In the genomic region with DNA sequence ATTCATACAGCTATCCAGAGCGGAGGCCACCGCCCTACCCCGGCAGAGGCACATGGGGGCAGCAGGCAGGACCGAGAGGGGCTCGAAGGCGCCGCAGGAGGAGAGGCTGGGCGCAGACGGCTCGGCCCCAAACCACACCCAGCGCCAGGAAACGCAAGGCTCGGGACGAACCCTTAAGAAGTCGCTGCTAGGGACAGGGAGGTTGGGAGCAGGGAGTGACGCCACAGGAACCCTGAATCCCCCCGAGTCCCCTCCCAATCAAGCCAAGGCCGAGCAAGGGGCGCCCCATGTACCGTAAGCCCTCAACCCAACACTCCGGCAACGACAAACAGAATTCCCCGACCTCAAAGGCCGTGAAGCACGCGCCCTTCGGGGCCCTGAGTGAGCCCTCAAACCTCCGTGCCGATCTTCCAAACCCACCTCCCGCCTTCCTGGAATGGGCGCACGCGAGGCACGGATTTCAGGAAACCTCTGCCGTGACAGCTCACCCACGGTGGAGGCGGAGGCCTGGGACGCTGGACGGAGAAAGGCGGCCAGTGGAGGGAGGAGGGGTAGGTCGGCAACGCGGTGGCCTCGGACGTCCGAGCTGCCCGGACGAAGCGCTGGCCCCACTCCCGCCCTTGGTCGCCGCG, we compare ENCODE assay signal across 2 cellular contexts.
TF ChIP-seq lines count a peak whose summit lies in the region.

No MANE protein-coding gene starts in this region.

TF ChIP-seq in K562, 482 proteins besides CTCF, POLR2A, EP300 and RAD21 (continues in another document):
- TF ChIP-seq, protein P1, sequence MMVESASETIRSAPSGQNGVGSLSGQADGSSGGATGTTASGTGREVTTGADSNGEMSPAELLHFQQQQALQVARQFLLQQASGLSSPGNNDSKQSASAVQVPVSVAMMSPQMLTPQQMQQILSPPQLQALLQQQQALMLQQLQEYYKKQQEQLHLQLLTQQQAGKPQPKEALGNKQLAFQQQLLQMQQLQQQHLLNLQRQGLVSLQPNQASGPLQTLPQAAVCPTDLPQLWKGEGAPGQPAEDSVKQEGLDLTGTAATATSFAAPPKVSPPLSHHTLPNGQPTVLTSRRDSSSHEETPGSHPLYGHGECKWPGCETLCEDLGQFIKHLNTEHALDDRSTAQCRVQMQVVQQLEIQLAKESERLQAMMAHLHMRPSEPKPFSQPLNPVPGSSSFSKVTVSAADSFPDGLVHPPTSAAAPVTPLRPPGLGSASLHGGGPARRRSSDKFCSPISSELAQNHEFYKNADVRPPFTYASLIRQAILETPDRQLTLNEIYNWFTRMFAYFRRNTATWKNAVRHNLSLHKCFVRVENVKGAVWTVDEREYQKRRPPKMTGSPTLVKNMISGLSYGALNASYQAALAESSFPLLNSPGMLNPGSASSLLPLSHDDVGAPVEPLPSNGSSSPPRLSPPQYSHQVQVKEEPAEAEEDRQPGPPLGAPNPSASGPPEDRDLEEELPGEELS (CRISPR knock-in tag; IDR thresholded peaks at IDR 0.05; ENCODE audit: borderline replicate concordance), result no peak; the same call in 1 of the 2 replicates
- no peak for TF ChIP-seq PCBP2 (IDR thresholded peaks at IDR 0.05; ENCODE audit: low read depth, low read length, poor library complexity, severe bottlenecking)
- TF ChIP-seq HDAC6 (IDR thresholded peaks at IDR 0.05; ENCODE audit: low read depth, low read length), result no peak; the same call in 1 of the 2 replicates
- TF ChIP-seq SMAD3 (CRISPR knock-in tag; conservative IDR thresholded peaks at IDR 0.05), result no peak
- TF ChIP-seq SRSF7 (optimal IDR thresholded peaks at IDR 0.05; ENCODE audit: low read depth, low read length), result no peak
- TF ChIP-seq, protein P2, sequence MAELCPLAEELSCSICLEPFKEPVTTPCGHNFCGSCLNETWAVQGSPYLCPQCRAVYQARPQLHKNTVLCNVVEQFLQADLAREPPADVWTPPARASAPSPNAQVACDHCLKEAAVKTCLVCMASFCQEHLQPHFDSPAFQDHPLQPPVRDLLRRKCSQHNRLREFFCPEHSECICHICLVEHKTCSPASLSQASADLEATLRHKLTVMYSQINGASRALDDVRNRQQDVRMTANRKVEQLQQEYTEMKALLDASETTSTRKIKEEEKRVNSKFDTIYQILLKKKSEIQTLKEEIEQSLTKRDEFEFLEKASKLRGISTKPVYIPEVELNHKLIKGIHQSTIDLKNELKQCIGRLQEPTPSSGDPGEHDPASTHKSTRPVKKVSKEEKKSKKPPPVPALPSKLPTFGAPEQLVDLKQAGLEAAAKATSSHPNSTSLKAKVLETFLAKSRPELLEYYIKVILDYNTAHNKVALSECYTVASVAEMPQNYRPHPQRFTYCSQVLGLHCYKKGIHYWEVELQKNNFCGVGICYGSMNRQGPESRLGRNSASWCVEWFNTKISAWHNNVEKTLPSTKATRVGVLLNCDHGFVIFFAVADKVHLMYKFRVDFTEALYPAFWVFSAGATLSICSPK (IDR thresholded peaks at IDR 0.05; ENCODE audit: borderline replicate concordance), result no peak
- no peak for TF ChIP-seq BMI1 (IDR thresholded peaks at IDR 0.05; ENCODE audit: low read length)
- TF ChIP-seq ZC3H8 (IDR thresholded peaks at IDR 0.05), result no peak
- TF ChIP-seq, protein P3, sequence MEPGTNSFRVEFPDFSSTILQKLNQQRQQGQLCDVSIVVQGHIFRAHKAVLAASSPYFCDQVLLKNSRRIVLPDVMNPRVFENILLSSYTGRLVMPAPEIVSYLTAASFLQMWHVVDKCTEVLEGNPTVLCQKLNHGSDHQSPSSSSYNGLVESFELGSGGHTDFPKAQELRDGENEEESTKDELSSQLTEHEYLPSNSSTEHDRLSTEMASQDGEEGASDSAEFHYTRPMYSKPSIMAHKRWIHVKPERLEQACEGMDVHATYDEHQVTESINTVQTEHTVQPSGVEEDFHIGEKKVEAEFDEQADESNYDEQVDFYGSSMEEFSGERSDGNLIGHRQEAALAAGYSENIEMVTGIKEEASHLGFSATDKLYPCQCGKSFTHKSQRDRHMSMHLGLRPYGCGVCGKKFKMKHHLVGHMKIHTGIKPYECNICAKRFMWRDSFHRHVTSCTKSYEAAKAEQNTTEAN (CRISPR knock-in tag; IDR thresholded peaks at IDR 0.05), result no peak
- no peak for TF ChIP-seq NFYB (IDR thresholded peaks at IDR 0.05; ENCODE audit: extremely low read depth, insufficient read length)
- TF ChIP-seq, protein P4, sequence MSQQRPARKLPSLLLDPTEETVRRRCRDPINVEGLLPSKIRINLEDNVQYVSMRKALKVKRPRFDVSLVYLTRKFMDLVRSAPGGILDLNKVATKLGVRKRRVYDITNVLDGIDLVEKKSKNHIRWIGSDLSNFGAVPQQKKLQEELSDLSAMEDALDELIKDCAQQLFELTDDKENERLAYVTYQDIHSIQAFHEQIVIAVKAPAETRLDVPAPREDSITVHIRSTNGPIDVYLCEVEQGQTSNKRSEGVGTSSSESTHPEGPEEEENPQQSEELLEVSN (IDR thresholded peaks at IDR 0.05; ENCODE audit: borderline replicate concordance in 1 of 2, extremely low read depth in 1 of 2, insufficient read depth in 1 of 2, insufficient read length in 1 of 2, low read depth in 1 of 2, low read length in 1 of 2, poor library complexity in 1 of 2, severe bottlenecking in 1 of 2), result peak; percentile 74 to 84
- TF ChIP-seq TBP (optimal IDR thresholded peaks at IDR 0.05; ENCODE audit: low read depth, low read length), result peak; percentile 35
- TF ChIP-seq TRIM24 (IDR thresholded peaks at IDR 0.05), result 0 out of 4 replicates have a peak, but pooled peaks of 1 of the 2 experiments have one; percentile 7
- TF ChIP-seq ZNF561 (CRISPR knock-in tag; conservative IDR thresholded peaks at IDR 0.05), result no peak
- no peak for TF ChIP-seq EZH2 (IDR thresholded peaks at IDR 0.05; ENCODE audit: borderline replicate concordance, low read depth, low read length)
- 0 out of 2 replicates have a peak, but pooled peaks have one; percentile 16 for TF ChIP-seq ZNF263 (CRISPR knock-in tag; IDR thresholded peaks at IDR 0.05; ENCODE audit: borderline replicate concordance)
- TF ChIP-seq ERF (CRISPR knock-in tag; IDR thresholded peaks at IDR 0.05), result no peak; the same call in 1 of the 2 replicates
- no peak for TF ChIP-seq KLF13 (tag; IDR thresholded peaks at IDR 0.05; ENCODE audit: borderline replicate concordance, low read depth)
- TF ChIP-seq PYGO2 (tag; IDR thresholded peaks at IDR 0.05), result no peak
- TF ChIP-seq RBBP5 (IDR thresholded peaks at IDR 0.05; ENCODE audit: borderline replicate concordance, insufficient read depth, low read length, poor library complexity, severe bottlenecking), result peak; percentile 90
- no peak for TF ChIP-seq CBX2 (IDR thresholded peaks at IDR 0.05; ENCODE audit: insufficient read depth, low read length, poor library complexity, severe bottlenecking)
- no peak for TF ChIP-seq KAT7 (CRISPR knock-in tag; IDR thresholded peaks at IDR 0.05; ENCODE audit: borderline replicate concordance)
- no peak for TF ChIP-seq MBD2 (IDR thresholded peaks at IDR 0.05; ENCODE audit: borderline replicate concordance, low read depth)
- no peak for TF ChIP-seq STAT5B (CRISPR knock-in tag; IDR thresholded peaks at IDR 0.05)
- no peak for TF ChIP-seq ASH1L (IDR thresholded peaks at IDR 0.05; ENCODE audit: borderline replicate concordance, low read depth, partially characterized antibody)

TF ChIP-seq in liver, 16 proteins besides CTCF, POLR2A, EP300 and RAD21:
- TF ChIP-seq, protein P5, sequence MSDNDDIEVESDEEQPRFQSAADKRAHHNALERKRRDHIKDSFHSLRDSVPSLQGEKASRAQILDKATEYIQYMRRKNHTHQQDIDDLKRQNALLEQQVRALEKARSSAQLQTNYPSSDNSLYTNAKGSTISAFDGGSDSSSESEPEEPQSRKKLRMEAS (IDR thresholded peaks at IDR 0.05), result no peak
- TF ChIP-seq, protein P6, sequence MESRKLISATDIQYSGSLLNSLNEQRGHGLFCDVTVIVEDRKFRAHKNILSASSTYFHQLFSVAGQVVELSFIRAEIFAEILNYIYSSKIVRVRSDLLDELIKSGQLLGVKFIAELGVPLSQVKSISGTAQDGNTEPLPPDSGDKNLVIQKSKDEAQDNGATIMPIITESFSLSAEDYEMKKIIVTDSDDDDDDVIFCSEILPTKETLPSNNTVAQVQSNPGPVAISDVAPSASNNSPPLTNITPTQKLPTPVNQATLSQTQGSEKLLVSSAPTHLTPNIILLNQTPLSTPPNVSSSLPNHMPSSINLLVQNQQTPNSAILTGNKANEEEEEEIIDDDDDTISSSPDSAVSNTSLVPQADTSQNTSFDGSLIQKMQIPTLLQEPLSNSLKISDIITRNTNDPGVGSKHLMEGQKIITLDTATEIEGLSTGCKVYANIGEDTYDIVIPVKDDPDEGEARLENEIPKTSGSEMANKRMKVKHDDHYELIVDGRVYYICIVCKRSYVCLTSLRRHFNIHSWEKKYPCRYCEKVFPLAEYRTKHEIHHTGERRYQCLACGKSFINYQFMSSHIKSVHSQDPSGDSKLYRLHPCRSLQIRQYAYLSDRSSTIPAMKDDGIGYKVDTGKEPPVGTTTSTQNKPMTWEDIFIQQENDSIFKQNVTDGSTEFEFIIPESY (IDR thresholded peaks at IDR 0.05), result no peak
- TF ChIP-seq YY1 (IDR thresholded peaks at IDR 0.05) (no peak), RXRA (IDR thresholded peaks at IDR 0.05) (no peak), TAF1 (conservative IDR thresholded peaks at IDR 0.05) (no peak), FOXA1 (IDR thresholded peaks at IDR 0.05) (no peak), SP1 (IDR thresholded peaks at IDR 0.05) (no peak), GABPA (IDR thresholded peaks at IDR 0.05 in 1 of 2, conservative IDR thresholded peaks at IDR 0.05 in 1 of 2) (no peak), FOXA2 (IDR thresholded peaks at IDR 0.05) (no peak), HNF4G (IDR thresholded peaks at IDR 0.05) (no peak), EGR1 (IDR thresholded peaks at IDR 0.05; ENCODE audit: low read depth in 2 of 2) (no peak), NR2F2 (IDR thresholded peaks at IDR 0.05) (no peak), JUND (IDR thresholded peaks at IDR 0.05) (no peak), HNF4A (conservative IDR thresholded peaks at IDR 0.05) (no peak)
- TF ChIP-seq, protein P7, sequence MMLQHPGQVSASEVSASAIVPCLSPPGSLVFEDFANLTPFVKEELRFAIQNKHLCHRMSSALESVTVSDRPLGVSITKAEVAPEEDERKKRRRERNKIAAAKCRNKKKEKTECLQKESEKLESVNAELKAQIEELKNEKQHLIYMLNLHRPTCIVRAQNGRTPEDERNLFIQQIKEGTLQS (IDR thresholded peaks at IDR 0.05), result no peak
- TF ChIP-seq, protein P8, sequence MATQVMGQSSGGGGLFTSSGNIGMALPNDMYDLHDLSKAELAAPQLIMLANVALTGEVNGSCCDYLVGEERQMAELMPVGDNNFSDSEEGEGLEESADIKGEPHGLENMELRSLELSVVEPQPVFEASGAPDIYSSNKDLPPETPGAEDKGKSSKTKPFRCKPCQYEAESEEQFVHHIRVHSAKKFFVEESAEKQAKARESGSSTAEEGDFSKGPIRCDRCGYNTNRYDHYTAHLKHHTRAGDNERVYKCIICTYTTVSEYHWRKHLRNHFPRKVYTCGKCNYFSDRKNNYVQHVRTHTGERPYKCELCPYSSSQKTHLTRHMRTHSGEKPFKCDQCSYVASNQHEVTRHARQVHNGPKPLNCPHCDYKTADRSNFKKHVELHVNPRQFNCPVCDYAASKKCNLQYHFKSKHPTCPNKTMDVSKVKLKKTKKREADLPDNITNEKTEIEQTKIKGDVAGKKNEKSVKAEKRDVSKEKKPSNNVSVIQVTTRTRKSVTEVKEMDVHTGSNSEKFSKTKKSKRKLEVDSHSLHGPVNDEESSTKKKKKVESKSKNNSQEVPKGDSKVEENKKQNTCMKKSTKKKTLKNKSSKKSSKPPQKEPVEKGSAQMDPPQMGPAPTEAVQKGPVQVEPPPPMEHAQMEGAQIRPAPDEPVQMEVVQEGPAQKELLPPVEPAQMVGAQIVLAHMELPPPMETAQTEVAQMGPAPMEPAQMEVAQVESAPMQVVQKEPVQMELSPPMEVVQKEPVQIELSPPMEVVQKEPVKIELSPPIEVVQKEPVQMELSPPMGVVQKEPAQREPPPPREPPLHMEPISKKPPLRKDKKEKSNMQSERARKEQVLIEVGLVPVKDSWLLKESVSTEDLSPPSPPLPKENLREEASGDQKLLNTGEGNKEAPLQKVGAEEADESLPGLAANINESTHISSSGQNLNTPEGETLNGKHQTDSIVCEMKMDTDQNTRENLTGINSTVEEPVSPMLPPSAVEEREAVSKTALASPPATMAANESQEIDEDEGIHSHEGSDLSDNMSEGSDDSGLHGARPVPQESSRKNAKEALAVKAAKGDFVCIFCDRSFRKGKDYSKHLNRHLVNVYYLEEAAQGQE (IDR thresholded peaks at IDR 0.05), result no peak
